In genomic region chr14:63852817-63853730, GRCh38 we compare ENCODE assay signal across 8 cellular contexts. TPM values are rescaled to one million over a fixed set of nuclear protein-coding genes. Genes with fewer than 3 reads are reported as not detected.
DNase-seq lines count a peak whose midpoint lies in the region; ATAC-seq and TF ChIP-seq lines count a peak whose summit lies in the region.

SYNE2 (plus strand) TSS chr14:63853004; CDS start chr14:63909149, 56,145 bp downstream.

- H3K4me3 ChIP-seq in Peyer's patch = peak within 1 kb of the TSS; percentile 71 to 98 (median 88)

- H3K4me3 Mint-ChIP-seq in natural killer cell treated with Interleukin-12 subunit alpha and Interleukin-12 subunit beta and Interleukin-15 and Interleukin-18, amount 100 ng/mL, for 72 hours = peak within 1 kb of the TSS; percentile 98
- H3K4me3 Mint-ChIP-seq in stimulated activated naive CD8-positive, alpha-beta T cell treated with anti-CD3 and anti-CD28 coated beads, Interleukin-15, Interleukin-2, amounts not matched to agents 100 ng/mL and 50 ng/mL, for 24 hours = peak within 1 kb of the TSS; percentile 94

- H3K27me3 ChIP-seq in Peyer's patch = no peaks in the 10 kb centered on the region

- no peaks in the 10 kb centered on the region for H3K9me3 Mint-ChIP-seq in natural killer cell treated with Interleukin-12 subunit alpha and Interleukin-12 subunit beta and Interleukin-15 and Interleukin-18, amount 100 ng/mL, for 72 hours
- no peaks in the 10 kb centered on the region for H3K9me3 Mint-ChIP-seq in stimulated activated naive CD8-positive, alpha-beta T cell treated with anti-CD3 and anti-CD28 coated beads, Interleukin-15, Interleukin-2, amounts not matched to agents 100 ng/mL and 50 ng/mL, for 24 hours

- no peak for TF ChIP-seq POLR2A in Peyer's patch (IDR thresholded peaks at IDR 0.05)

- peak within 1 kb of the TSS; percentile 81 to 86 for H3K27ac Mint-ChIP-seq in natural killer cell treated with Interleukin-12 subunit alpha and Interleukin-12 subunit beta and Interleukin-15 and Interleukin-18, amount 100 ng/mL, for 72 hours
- peak within 1 kb of the TSS; percentile 85 for H3K27ac Mint-ChIP-seq in stimulated activated naive CD8-positive, alpha-beta T cell treated with anti-CD3 and anti-CD28 coated beads, Interleukin-15, Interleukin-2, amounts not matched to agents 100 ng/mL and 50 ng/mL, for 24 hours

- H3K27me3 Mint-ChIP-seq in natural killer cell treated with Interleukin-12 subunit alpha and Interleukin-12 subunit beta and Interleukin-15 and Interleukin-18, amount 100 ng/mL, for 72 hours = no peaks in the 10 kb centered on the region
- peaks cover 4% of the 10 kb centered on the region for H3K27me3 Mint-ChIP-seq in stimulated activated naive CD8-positive, alpha-beta T cell treated with anti-CD3 and anti-CD28 coated beads, Interleukin-15, Interleukin-2, amounts not matched to agents 100 ng/mL and 50 ng/mL, for 24 hours

- peak within 1 kb of the TSS; percentile 89 to 98 (median 93) for H3K27ac ChIP-seq in Peyer's patch

- DNase-seq in COR-L47 (lab: John Stamatoyannopoulos, UW) = peak; percentile 66
- peak; percentile 72 to 92 (median 90) for DNase-seq in Peyer's patch
- DNase-seq in activated T-helper 1 cell treated with anti-CD3 and anti-CD28 coated beads, Interleukin-2, amount 50 U/mL, for 16 hours (ENCODE audit: low read depth in 1 of 2, low spot score in 1 of 2) = peak; percentile 61 to 73
- DNase-seq in fibroblast of peridontal ligament (ENCODE audit: extremely low read depth) = peak; percentile 57
- DNase-seq in natural killer cell treated with Interleukin-12 subunit alpha and Interleukin-12 subunit beta and Interleukin-15 and Interleukin-18, amount 100 ng/mL, for 72 hours (ENCODE audit: low spot score) = peak; percentile 87

- peaks cover 27 to 38% of the 10 kb centered on the region in 2 donors for H3K4me1 Mint-ChIP-seq in natural killer cell treated with Interleukin-12 subunit alpha and Interleukin-12 subunit beta and Interleukin-15 and Interleukin-18, amount 100 ng/mL, for 72 hours (ENCODE audit: low read depth in 2 of 2)
- peaks cover 48% of the 10 kb centered on the region for H3K4me1 Mint-ChIP-seq in stimulated activated naive CD8-positive, alpha-beta T cell treated with anti-CD3 and anti-CD28 coated beads, Interleukin-15, Interleukin-2, amounts not matched to agents 100 ng/mL and 50 ng/mL, for 24 hours (ENCODE audit: low read depth)

- H3K4me1 ChIP-seq in Peyer's patch = peaks cover 0 to 25% (median 3%) of the 10 kb centered on the region in 4 donors

- peak; percentile 72 for ATAC-seq in GM19438 (IDR thresholded peaks at IDR 0.05; ENCODE audit: low read depth, unreplicated experiment)
- peak; percentile 78 for ATAC-seq in HG03571 (IDR thresholded peaks at IDR 0.05; ENCODE audit: unreplicated experiment)
- peak; percentile 93 to 95 for ATAC-seq in natural killer cell treated with Interleukin-12 subunit alpha and Interleukin-12 subunit beta and Interleukin-15 and Interleukin-18, amount 100 ng/mL, for 72 hours

- H3K36me3 Mint-ChIP-seq in natural killer cell treated with Interleukin-12 subunit alpha and Interleukin-12 subunit beta and Interleukin-15 and Interleukin-18, amount 100 ng/mL, for 72 hours = peaks cover 9% of the 10 kb centered on the region
- no peaks in the 10 kb centered on the region for H3K36me3 Mint-ChIP-seq in stimulated activated naive CD8-positive, alpha-beta T cell treated with anti-CD3 and anti-CD28 coated beads, Interleukin-15, Interleukin-2, amounts not matched to agents 100 ng/mL and 50 ng/mL, for 24 hours (ENCODE audit: low read depth)

- H3K36me3 ChIP-seq in Peyer's patch = no peaks in the 10 kb centered on the region

- peaks cover 0 to 3% (median 0%) of the 10 kb centered on the region in 4 donors for H3K9me3 ChIP-seq in Peyer's patch

- TF ChIP-seq CTCF in Peyer's patch (IDR thresholded peaks at IDR 0.05) = peak; percentile 13 to 63 (median 48)

RNA-seq across cellular contexts. Expression of gene SYNE2, which starts in this region (rescaled TPM):
- 100 to 1,000 TPM; 106 to 243 (median 153) TPM for total RNA-seq in Peyer's patch
- 10 to 100 TPM; 86.7 to 97.4 TPM for total RNA-seq in natural killer cell treated with Interleukin-12 subunit alpha and Interleukin-12 subunit beta and Interleukin-15 and Interleukin-18, amount 100 ng/mL, for 72 hours

Comparison
In these comparisons a context has a peak if more than half of its experiments do, and no peak if none do; other contexts are left out.
1. Peak in every context shown above with its lines: DNase-seq, ATAC-seq, H3K4me3 ChIP-seq and H3K27ac ChIP-seq.